ENCODE assay signal across 5 cellular contexts in genomic region chr2:100166701-100167100, GRCh38. TPM values are rescaled to one million over a fixed set of nuclear protein-coding genes. Genes with fewer than 3 reads are reported as not detected.
"Had no signal": no experiment of that assay in that cellular context is flagged by ENCODE, and none has a peak within 500 bp of the region (broad histone marks: within the 10 kb centered on the region; RNA-seq: fewer than 3 reads in every experiment).

No MANE protein-coding gene starts in this region.

- DNase-seq: IMR-90, KBM-7, KG1 had no signal

- ATAC-seq: HepG2, K562 had no signal

RNA-seq across cellular contexts. Expression of gene AFF3, which starts 24.3 kb away (rescaled TPM):
- polyA plus RNA-seq: HepG2, K562 had no signal
